In genomic region chr5:136886623-136887022, GRCh38 we compare ENCODE assay signal across 24 cellular contexts.
A peak's percentile ranks its signal among the peaks of the same experiment; 100 is the strongest.
DNase-seq lines count a peak whose midpoint lies in the region; ATAC-seq and TF ChIP-seq lines count a peak whose summit lies in the region.
"Had no signal": no experiment of that assay in that cellular context is flagged by ENCODE, and none has a peak within 500 bp of the region (broad histone marks: within the 10 kb centered on the region; RNA-seq: fewer than 3 reads in every experiment).

No MANE protein-coding gene starts in this region.

- no peak overlapping the region for H3K18ac ChIP-seq in neuronal stem cell (ENCODE audit: low read length)

- no peak overlapping the region for H3K23ac ChIP-seq in neuronal stem cell (ENCODE audit: low read depth, low read length, poor library complexity)

- H3K4me2 ChIP-seq in PC-3 (ENCODE audit: low read length) (no peak overlapping the region), neuronal stem cell (ENCODE audit: insufficient read depth, low read length, poor library complexity, severe bottlenecking) (no peak overlapping the region)
- H3K4me2 ChIP-seq: BLaER1, GM23338 had no signal

- H2AFZ ChIP-seq in PC-3 (ENCODE audit: low read length) (no peak overlapping the region), neuronal stem cell (ENCODE audit: low read length) (no peak overlapping the region)
- H2AFZ ChIP-seq: GM23338 had no signal

- no peak overlapping the region for H2BK120ac ChIP-seq in neuronal stem cell (ENCODE audit: low read depth, low read length)

- no peaks in the 10 kb centered on the region for H3K79me2 ChIP-seq in PC-3 (ENCODE audit: low read length)

- TF ChIP-seq CTCF in PC-3 (conservative IDR thresholded peaks at IDR 0.05; ENCODE audit: low read depth, low read length) (no peak), heart left ventricle (IDR thresholded peaks at IDR 0.05) (no peak), GM10266 (IDR thresholded peaks at IDR 0.05; ENCODE audit: control insufficient read depth, insufficient read depth, low read depth, missing control alignments) (no peak)

- no peak overlapping the region for H2BK12ac ChIP-seq in neuronal stem cell (ENCODE audit: low read length)

- CTCF ChIA-PET in PC-3 (lab: Charles Lee): no interaction called here

- H3K4ac ChIP-seq in neuronal stem cell (ENCODE audit: low read length): no peak overlapping the region

- BruUV-seq in PC-3 (replicated peaks; lab: Mats Ljungman, UMichigan): no TSS peak

- H3K27ac ChIP-seq in PC-3 (ENCODE audit: low read length) (no peak overlapping the region), heart left ventricle (no peak overlapping the region), neuronal stem cell (replicated peaks; ENCODE audit: low read length) (no peak overlapping the region)
- H3K27ac ChIP-seq: BLaER1 had no signal

- no peak overlapping the region for H4K8ac ChIP-seq in neuronal stem cell (ENCODE audit: low read depth, low read length)

- H3K4me1 ChIP-seq in PC-3 (ENCODE audit: insufficient read depth, low read length): peaks cover 8% of the 10 kb centered on the region; the same call in 1 of the 2 replicates
- H3K4me1 ChIP-seq in heart left ventricle: no peaks in the 10 kb centered on the region
- peaks cover 5% of the 10 kb centered on the region in 2 donors for H3K4me1 ChIP-seq in neuronal stem cell (ENCODE audit: control insufficient read depth in 2 of 2, insufficient read depth in 1 of 2, low read depth in 1 of 2, low read length in 2 of 2)
- H3K4me1 ChIP-seq: BLaER1 had no signal

- H3F3A ChIP-seq in PC-3 (ENCODE audit: low read length, unreplicated experiment): no peaks in the 10 kb centered on the region

- TF ChIP-seq POLR2A in heart left ventricle (IDR thresholded peaks at IDR 0.05): no peak

- DNase-seq in LHCN-M2 (ENCODE audit: low read depth): peak; percentile 82
- peak; percentile 65 for DNase-seq in PC-3
- DNase-seq in dermis blood vessel endothelial cell: peak; percentile 1
- DNase-seq in heart left ventricle: no peak
- no peak for DNase-seq in GM10266 (ENCODE audit: extremely low spot score)
- no peak for DNase-seq in neuronal stem cell (ENCODE audit: low spot score)
- DNase-seq: ACHN; CD4-positive, alpha-beta T cell; COR-L47; DND-41; Karpas-422; MG63; NCI-H1417; NCI-H1694 treated with DMSO at 0.1 percent for 48 hours; NCI-H2081 treated with DMSO at 0.1 percent for 48 hours; NCI-H446; NCI-H748 treated with DMSO at 0.1 percent for 48 hours; RPMI8226; SIG-M5 had no signal

- no peak overlapping the region for H2BK15ac ChIP-seq in neuronal stem cell (ENCODE audit: low read length)

- H3K9me2 ChIP-seq in PC-3 (replicated peaks; ENCODE audit: low read length): no peaks in the 10 kb centered on the region

- H3K9ac ChIP-seq in PC-3 (ENCODE audit: low read length) (no peak overlapping the region), neuronal stem cell (ENCODE audit: low read depth, low read length, poor library complexity) (no peak overlapping the region)
- H3K9ac ChIP-seq: BLaER1 had no signal

- ATAC-seq in PC-3 (peak; percentile 93), heart left ventricle (no peak), HG03571 (IDR thresholded peaks at IDR 0.05; ENCODE audit: unreplicated experiment) (no peak)
- ATAC-seq: GM23338, SK-N-SH treated with all-trans-retinoic acid at 6 μM for 48 hours had no signal

- no peaks in the 10 kb centered on the region for H3K27me3 ChIP-seq in PC-3 (ENCODE audit: low read length)
- no peaks in the 10 kb centered on the region for H3K27me3 ChIP-seq in heart left ventricle
- H3K27me3 ChIP-seq in neuronal stem cell (ENCODE audit: control insufficient read depth in 3 of 3, insufficient read depth in 3 of 3, low read depth in 1 of 3, low read length in 3 of 3): peaks cover 0 to 27% (median 0%) of the 10 kb centered on the region in 3 experiments
- H3K27me3 ChIP-seq: BLaER1 had no signal

- no peak overlapping the region for H3K14ac ChIP-seq in neuronal stem cell (ENCODE audit: low read length)

- no peaks in the 10 kb centered on the region for H3K9me3 ChIP-seq in PC-3 (ENCODE audit: low read length)
- peaks cover 0 to 10% (median 0%) of the 10 kb centered on the region in 12 donors for H3K9me3 ChIP-seq in heart left ventricle
- H3K9me3 ChIP-seq in neuronal stem cell (replicated peaks in 1 of 2; ENCODE audit: control insufficient read depth in 2 of 2, insufficient read depth in 1 of 2, low read depth in 1 of 2, low read length in 2 of 2): no peaks in the 10 kb centered on the region
- H3K9me3 ChIP-seq: HAP-1 had no signal

- no peak overlapping the region for H2BK5ac ChIP-seq in neuronal stem cell (ENCODE audit: low read length)

- WGBS in heart left ventricle, 4 donors: 73 to 77% (median 75%) methylated on average over 2 to 3 of the region's 3 CpGs
- no CpG with 5 or more reads among the region's 3 CpGs for WGBS in neuronal stem cell (ENCODE audit: extremely low coverage in 2 of 2, insufficient read length in 2 of 2, insufficient replicate concordance in 1 of 2), 2 donors

- POLR2A ChIA-PET in PC-3 (lab: Charles Lee; ENCODE audit: unreplicated experiment): no interaction called here

- H3K79me1 ChIP-seq in neuronal stem cell (ENCODE audit: low read depth, low read length): no peaks in the 10 kb centered on the region

- H2AK5ac ChIP-seq in neuronal stem cell (ENCODE audit: low read depth, low read length): no peak overlapping the region

- H4K91ac ChIP-seq in neuronal stem cell (ENCODE audit: low read depth, low read length, poor library complexity): no peak overlapping the region

- H3K4me3 ChIP-seq in PC-3 (ENCODE audit: low read length) (no peak overlapping the region), heart left ventricle (no peak overlapping the region), neuronal stem cell (ENCODE audit: low read length in 2 of 2) (no peak overlapping the region)
- H3K4me3 ChIP-seq: BLaER1, GM23338, HAP-1, MG63 had no signal

- intact Hi-C loops in PC-3 (cut with micrococcal nuclease): no loop called here
- intact Hi-C loops in heart left ventricle (cut with DNase I): no loop called here

- H3K36me3 ChIP-seq in PC-3 (ENCODE audit: low read depth, low read length) (no peaks in the 10 kb centered on the region), heart left ventricle (no peaks in the 10 kb centered on the region), neuronal stem cell (replicated peaks in 1 of 2; ENCODE audit: control insufficient read depth in 2 of 2, insufficient read depth in 2 of 2, low read length in 2 of 2) (no peaks in the 10 kb centered on the region)
- H3K36me3 ChIP-seq: BLaER1, HAP-1, MG63 had no signal

- no peaks in the 10 kb centered on the region for H4K20me1 ChIP-seq in PC-3 (ENCODE audit: low read length)
- H4K20me1 ChIP-seq: BLaER1 had no signal

Comparison
In these comparisons a context has a peak if more than half of its experiments do, and no peak if none do; other contexts are left out.
1. DNase-seq: peak in LHCN-M2 (single experiment), PC-3 (single experiment) and dermis blood vessel endothelial cell (single experiment); none in heart left ventricle (0 of 5), GM10266 (single experiment) and neuronal stem cell (single experiment).